ENCODE assay signal across 8 cellular contexts in genomic region chr2:164599954-164600589, GRCh38. TPM values are rescaled to one million over a fixed set of nuclear protein-coding genes. Genes with fewer than 3 reads are reported as not detected.
A peak's percentile ranks its signal among the peaks of the same experiment; 100 is the strongest.
DNase-seq lines count a peak whose midpoint lies in the region; ATAC-seq, FAIRE-seq and TF ChIP-seq lines count a peak whose summit lies in the region.

No MANE protein-coding gene starts in this region.

- FAIRE-seq in GM12878 (lab: Jason Lieb, UNC) (no peak), keratinocyte (lab: Jason Lieb, UNC) (peak; percentile 66)

- no peaks in the 10 kb centered on the region for H3K4me1 ChIP-seq in GM12878 (ENCODE audit: control insufficient read depth, insufficient read depth, low read length)
- no peaks in the 10 kb centered on the region for H3K4me1 ChIP-seq in keratinocyte (ENCODE audit: control insufficient read depth, extremely low read depth, insufficient read depth, low read length)
- H3K4me1 ChIP-seq in vagina, result no peaks in the 10 kb centered on the region

- no peak overlapping the region for H3K27ac Mint-ChIP-seq in CD4-positive, alpha-beta T cell

- no peak overlapping the region for H3K9ac ChIP-seq in GM12878 (ENCODE audit: control insufficient read depth, insufficient read depth, low read length)
- no peak overlapping the region for H3K9ac ChIP-seq in keratinocyte (ENCODE audit: control insufficient read depth, extremely low read depth, insufficient read depth, low read length)

- H3K36me3 ChIP-seq in GM12878 (ENCODE audit: control insufficient read depth in 2 of 2, insufficient read depth in 2 of 2, low read length in 1 of 2) (no peaks in the 10 kb centered on the region), keratinocyte (ENCODE audit: control insufficient read depth in 2 of 2, extremely low read depth in 1 of 2, insufficient read depth in 2 of 2, low read length in 2 of 2) (no peaks in the 10 kb centered on the region), vagina (no peaks in the 10 kb centered on the region)

- peak; percentile 96 for ATAC-seq in GM19463 (IDR thresholded peaks at IDR 0.05; ENCODE audit: unreplicated experiment)
- peak; percentile 98 for ATAC-seq in HG03432 (IDR thresholded peaks at IDR 0.05; ENCODE audit: unreplicated experiment)
- ATAC-seq in GM12878, result peak; percentile 97
- no peak for ATAC-seq in CD4-positive, alpha-beta T cell (ENCODE audit: poor library complexity)

- SMC1A ChIA-PET in GM12878 (lab: Charles Lee; ENCODE audit: uncharacterized antibody, unreplicated experiment), result no interaction called here

- H3K27me3 ChIP-seq in GM12878 (replicated peaks in 1 of 2; ENCODE audit: control insufficient read depth in 2 of 2, insufficient read depth in 2 of 2, low read length in 1 of 2) (no peaks in the 10 kb centered on the region), keratinocyte (ENCODE audit: control insufficient read depth, extremely low read depth, insufficient read depth, low read length) (no peaks in the 10 kb centered on the region), vagina (no peaks in the 10 kb centered on the region)
- no peaks in the 10 kb centered on the region for H3K27me3 ChIP-seq in CD4-positive, alpha-beta T cell (ENCODE audit: control insufficient read depth, insufficient read depth, low read length)

- H3K4me3 Mint-ChIP-seq in CD4-positive, alpha-beta T cell, result no peak overlapping the region

- DNase-seq in DMS153 (lab: John Stamatoyannopoulos, UW) (peak; percentile 60), NCI-H460 (ENCODE audit: extremely low read depth, low read depth) (peak; percentile 76), GM12878 (ENCODE audit: low read depth, low spot score) (no peak), keratinocyte (ENCODE audit: low read depth, low spot score) (peak; percentile 32), vagina (ENCODE audit: extremely low spot score in 2 of 2) (no peak)
- DNase-seq in CD4-positive, alpha-beta T cell, result no peak

- no peaks in the 10 kb centered on the region for H3K36me3 Mint-ChIP-seq in CD4-positive, alpha-beta T cell (ENCODE audit: low read depth)

- intact Hi-C loops in GM12878 (cut with micrococcal nuclease; ENCODE audit: unreplicated experiment), result loop anchor here (10.0 kb wide), 1 partner anchor 1435 kb away; no protein-coding TSS in a partner anchor
- intact Hi-C loops in vagina (cut with DNase I), result no loop called here
- intact Hi-C loops in CD4-positive, alpha-beta T cell (cut with DNase I, micrococcal nuclease), result no loop called here

- CTCF ChIA-PET in GM12878 (lab: Yijun Ruan, JAX), result interaction anchor here (0.7 to 1.6 kb wide), 5 partner anchors 9 to 101 kb away, joined by 3 to 5 read pairs (median 3); no protein-coding TSS in a partner anchor
- CTCF ChIA-PET in CD4-positive, alpha-beta T cell (lab: Charles Lee), result no interaction called here

- peak; percentile 70 to 89 (median 78) for TF ChIP-seq CTCF in GM12878 (IDR thresholded peaks at IDR 0.05 in 2 of 3, conservative IDR thresholded peaks at IDR 0.05 in 1 of 3; ENCODE audit: control insufficient read depth in 2 of 3, extremely low read depth in 1 of 3, insufficient read depth in 1 of 3, low read depth in 3 of 3, low read length in 3 of 3)
- peak; percentile 70 to 92 (median 79) for TF ChIP-seq CTCF in keratinocyte (optimal IDR thresholded peaks at IDR 0.05 in 1 of 3, IDR thresholded peaks at IDR 0.05 in 1 of 3, conservative IDR thresholded peaks at IDR 0.05 in 1 of 3; ENCODE audit: extremely low read depth in 1 of 3, insufficient read depth in 2 of 3, low read length in 3 of 3)
- no peak for TF ChIP-seq CTCF in vagina (IDR thresholded peaks at IDR 0.05)
- no peak for TF ChIP-seq CTCF in CD4-positive, alpha-beta T cell (IDR thresholded peaks at IDR 0.05)

- dilution Hi-C loops in keratinocyte (cut with MboI; ENCODE audit: extremely low pct_ligation_motif_present, low sequenced_read_pairs), result no loop called here

- H3K4me1 Mint-ChIP-seq in CD4-positive, alpha-beta T cell (ENCODE audit: low read depth), result no peaks in the 10 kb centered on the region

- H2AFZ ChIP-seq in GM12878 (ENCODE audit: control insufficient read depth, low read depth, low read length) (no peak overlapping the region), keratinocyte (ENCODE audit: control insufficient read depth, low read length) (no peak overlapping the region)

- POLR2A ChIA-PET in GM12878 (lab: Charles Lee), result no interaction called here
- POLR2A ChIA-PET in CD4-positive, alpha-beta T cell (lab: Charles Lee), result no interaction called here

- TF ChIP-seq POLR2A in GM12878 (IDR thresholded peaks at IDR 0.05; ENCODE audit: low read depth, low read length), result no peak
- TF ChIP-seq POLR2A in vagina (IDR thresholded peaks at IDR 0.05), result no peak

- peaks cover 5% of the 10 kb centered on the region for H3K27me3 Mint-ChIP-seq in CD4-positive, alpha-beta T cell

- H3K4me3 ChIP-seq in GM12878 (no peak overlapping the region), keratinocyte (ENCODE audit: control insufficient read depth in 2 of 3, extremely low read depth in 1 of 3, insufficient read depth in 2 of 3, low read depth in 1 of 3, low read length in 3 of 3) (no peak overlapping the region), vagina (no peak overlapping the region)

- no peak for TF ChIP-seq EP300 in GM12878 (IDR thresholded peaks at IDR 0.05; ENCODE audit: borderline replicate concordance in 1 of 2, control insufficient read depth in 1 of 2, low read depth in 2 of 2, low read length in 2 of 2)

- WGBS in GM12878 (ENCODE audit: insufficient coverage, insufficient replicate concordance, low lambda C conversion rate, missing lambda C conversion rate), result 28% methylated on average over 3 of the region's 3 CpGs

- H3K27ac ChIP-seq in GM12878 (ENCODE audit: control insufficient read depth, insufficient read depth), result no peak overlapping the region
- H3K27ac ChIP-seq in keratinocyte (ENCODE audit: control insufficient read depth, insufficient read depth, low read length), result no peak overlapping the region
- H3K27ac ChIP-seq in vagina, result no peak overlapping the region
- no peak overlapping the region for H3K27ac ChIP-seq in CD4-positive, alpha-beta T cell (ENCODE audit: low read depth, low read length)

- H3K4me2 ChIP-seq in GM12878 (ENCODE audit: control insufficient read depth, insufficient read depth) (no peak overlapping the region), keratinocyte (ENCODE audit: control insufficient read depth, extremely low read depth, insufficient read depth, low read depth, low read length) (no peak overlapping the region)

- TF ChIP-seq RAD21 in GM12878 (IDR thresholded peaks at IDR 0.05; ENCODE audit: insufficient read depth, low read depth, low read length), result peak; percentile 50

- RAD21 ChIA-PET in GM12878 (lab: Charles Lee; ENCODE audit: unreplicated experiment), result no interaction called here

- no peaks in the 10 kb centered on the region for H3K9me3 Mint-ChIP-seq in CD4-positive, alpha-beta T cell

- in situ Hi-C loops in GM12878 (cut with MboI), result no loop called here

- no peaks in the 10 kb centered on the region for H3K9me1 ChIP-seq in keratinocyte (ENCODE audit: control insufficient read depth, extremely low read depth, insufficient read depth, low read length)

- BruUV-seq in GM12878 (replicated peaks; lab: Mats Ljungman, UMichigan), result no TSS peak

- H3K79me2 ChIP-seq in GM12878 (ENCODE audit: control insufficient read depth, insufficient read depth, low read length), result no peaks in the 10 kb centered on the region
- H3K79me2 ChIP-seq in keratinocyte (ENCODE audit: control insufficient read depth, insufficient read depth, low read length), result no peaks in the 10 kb centered on the region

- no peaks in the 10 kb centered on the region for H3K9me3 ChIP-seq in GM12878 (replicated peaks; ENCODE audit: control insufficient read depth, insufficient read depth, low read length)
- H3K9me3 ChIP-seq in keratinocyte (ENCODE audit: control insufficient read depth, low read depth, low read length), result no peaks in the 10 kb centered on the region
- H3K9me3 ChIP-seq in vagina, result no peaks in the 10 kb centered on the region
- H3K9me3 ChIP-seq in CD4-positive, alpha-beta T cell (ENCODE audit: control insufficient read depth, low read length), result no peaks in the 10 kb centered on the region

- H4K20me1 ChIP-seq in GM12878 (ENCODE audit: control insufficient read depth, insufficient read depth) (no peaks in the 10 kb centered on the region), keratinocyte (ENCODE audit: control insufficient read depth, extremely low read depth, insufficient read depth, low read length) (no peaks in the 10 kb centered on the region)

TF ChIP-seq in GM12878, 131 proteins besides CTCF, POLR2A, EP300 and RAD21 (continues in another document):
- TF ChIP-seq NR2C1 (IDR thresholded peaks at IDR 0.05), result no peak
- no peak for TF ChIP-seq TAF1 (IDR thresholded peaks at IDR 0.05; ENCODE audit: borderline replicate concordance, low read depth, low read length)
- no peak for TF ChIP-seq HDAC6 (IDR thresholded peaks at IDR 0.05; ENCODE audit: unreplicated experiment)
- no peak for TF ChIP-seq WRNIP1 (IDR thresholded peaks at IDR 0.05; ENCODE audit: borderline replicate concordance, low read depth, low read length)

RNA-seq across cellular contexts. Expression of gene GRB14, which starts 21.2 kb away (rescaled TPM):
- total RNA-seq in NCI-H460 (2014; rRNA removed; shearing (Covaris generic)), result 0.79 and 1.5 TPM in 2 replicates
- polyA plus RNA-seq in NCI-H460 (2014; cell fraction: nucleus; rRNA removed), result 2.7 and 5.7 TPM in 2 replicates
- not detected in 2 replicates for total RNA-seq in GM12878 (2013; cell fraction: nucleolus; rRNA removed)
- total RNA-seq in GM12878 (2014; rRNA removed), result not detected in 2 replicates
- total RNA-seq in GM12878 (2014; rRNA removed; fragmentation: Illumina TruSeq; extraction: Trizol), result not detected in 2 replicates
- total RNA-seq in GM12878 (2021), result not detected in 2 replicates
- not detected for polyA plus RNA-seq in GM12878 (2011; ENCODE audit: low read depth)
- polyA plus RNA-seq in GM12878 (2011; rRNA removed), result not detected in 2 replicates
- not detected in 2 replicates for polyA plus RNA-seq in GM12878 (2011; cell fraction: cytosol; rRNA removed)
- polyA plus RNA-seq in GM12878 (2011; cell fraction: nucleus; rRNA removed), result not detected in 2 replicates
- not detected in 2 replicates for polyA plus RNA-seq in GM12878 (2012)
- not detected in 2 replicates for polyA plus RNA-seq in GM12878 (2014; fragmentation: Illumina TruSeq; extraction: Trizol)
- polyA plus RNA-seq in GM12878 (2014; fragmentation: Nextera tagmentation; extraction: Ambion mirVana), result not detected
- polyA plus RNA-seq in GM12878 (2014; rRNA removed), result not detected in 2 replicates
- not detected for polyA plus RNA-seq in GM12878 (2016; fragmentation: Nextera tagmentation; extraction: Ambion mirVana)
- not detected in 2 replicates for polyA minus RNA-seq in GM12878 (2011; rRNA and poly(A)+ RNA removed)
- not detected in 2 replicates for polyA minus RNA-seq in GM12878 (2011; cell fraction: cytosol; rRNA and poly(A)+ RNA removed)
- polyA minus RNA-seq in GM12878 (2011; cell fraction: nucleus; rRNA and poly(A)+ RNA removed), result not detected in 2 replicates
- 1.4 to 4.2 TPM (median 2.3 TPM) in 3 replicates for polyA plus RNA-seq in keratinocyte
- 15.0 TPM for polyA plus RNA-seq in keratinocyte (2011; ENCODE audit: low read depth)
- polyA plus RNA-seq in keratinocyte (2011; cell fraction: cytosol; rRNA removed), result 2.1 and 3.0 TPM in 2 replicates
- 4.6 and 7.7 TPM in 2 replicates for polyA plus RNA-seq in keratinocyte (2011; cell fraction: nucleus; rRNA removed)
- 3.2 and 3.5 TPM in 2 replicates for polyA plus RNA-seq in keratinocyte (2012; ENCODE audit: low replicate concordance)
- 0.30 to 1.9 TPM (median 0.73 TPM) in 3 replicates for polyA minus RNA-seq in keratinocyte
- 2.3 TPM for polyA minus RNA-seq in keratinocyte (2011; cell fraction: cytosol; rRNA and poly(A)+ RNA removed)
- 1.2 and 1.9 TPM in 2 replicates for polyA minus RNA-seq in keratinocyte (2011; cell fraction: nucleus; rRNA and poly(A)+ RNA removed)
- total RNA-seq in vagina, result 2.7 TPM
- not detected for total RNA-seq in CD4-positive, alpha-beta T cell

Comparison
In these comparisons a context has a peak if more than half of its experiments do, and no peak if none do; other contexts are left out.
1. DNase-seq: peak in DMS153 (single experiment), NCI-H460 (single experiment) and keratinocyte (single experiment); none in GM12878 (single experiment), vagina (0 of 2) and CD4-positive, alpha-beta T cell (0 of 10).
2. CTCF ChIP-seq: peak in GM12878 (3 of 3) and keratinocyte (3 of 3); none in vagina (0 of 3) and CD4-positive, alpha-beta T cell (single experiment).